13 cellular contexts compared by ENCODE assay signal in the genomic region with DNA sequence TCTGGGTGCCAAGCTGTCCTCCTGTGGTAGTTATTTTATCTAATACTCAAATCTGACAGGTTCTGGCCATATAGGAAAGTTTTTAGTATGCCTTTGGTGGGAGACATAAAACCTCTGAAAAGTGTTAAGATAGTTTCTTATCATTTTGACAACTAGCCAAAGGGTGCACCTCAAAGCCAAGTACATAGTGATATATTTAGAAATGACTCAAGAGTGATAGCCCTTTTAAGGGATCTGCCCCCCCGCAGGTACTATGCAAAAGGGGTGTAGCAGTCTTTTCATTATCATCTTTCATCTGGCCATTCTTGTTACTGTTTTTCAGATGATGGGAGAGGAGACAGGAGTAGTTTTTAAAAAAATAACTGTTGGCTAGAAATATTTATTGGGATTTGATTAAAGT. TPM values are rescaled to one million over a fixed set of nuclear protein-coding genes. Genes with fewer than 3 reads are reported as not detected.
DNase-seq lines count a peak whose midpoint lies in the region; ATAC-seq and TF ChIP-seq lines count a peak whose summit lies in the region.
"Had no signal": no experiment of that assay in that cellular context is flagged by ENCODE, and none has a peak within 500 bp of the region (broad histone marks: within the 10 kb centered on the region; RNA-seq: fewer than 3 reads in every experiment).

No MANE protein-coding gene starts in this region.

- peak overlapping the region; percentile 31 for H3K4me3 Mint-ChIP-seq in MCF 10A (ENCODE audit: unreplicated experiment)
- H3K4me3 Mint-ChIP-seq: activated CD4-positive, alpha-beta T cell treated with anti-CD3 and anti-CD28 coated beads, Interleukin-2, amount 10 ng/mL, durations not matched to agents 24 days and 14 days had no signal

- no peak overlapping the region for H2BK15ac ChIP-seq in mesenchymal stem cell (ENCODE audit: low read depth, poor library complexity, severe bottlenecking)

- no peak overlapping the region for H4K91ac ChIP-seq in mesenchymal stem cell (ENCODE audit: low read length)

- H3K4me1 Mint-ChIP-seq in MCF 10A (ENCODE audit: insufficient read depth, unreplicated experiment): peaks cover 61% of the 10 kb centered on the region

- H3K23ac ChIP-seq in mesenchymal stem cell (ENCODE audit: low read length in 2 of 2): no peak overlapping the region

- H3K4me2 ChIP-seq in mesenchymal stem cell (ENCODE audit: low read length, poor library complexity, severe bottlenecking): no peak overlapping the region

- H3K4me1 ChIP-seq in breast epithelium: no peaks in the 10 kb centered on the region
- peaks cover 15% of the 10 kb centered on the region for H3K4me1 ChIP-seq in mesenchymal stem cell (ENCODE audit: control insufficient read depth, insufficient read depth, low read depth, low read length)
- H3K4me1 ChIP-seq in thoracic aorta (ENCODE audit: control insufficient read depth in 1 of 2, low read depth in 2 of 2): peaks cover 36 to 72% of the 10 kb centered on the region in 2 donors

- H2BK5ac ChIP-seq in mesenchymal stem cell (ENCODE audit: low read depth, low read length, poor library complexity, severe bottlenecking): no peak overlapping the region

- H2BK120ac ChIP-seq in mesenchymal stem cell (ENCODE audit: low read depth, low read length): no peak overlapping the region

- H4K8ac ChIP-seq in mesenchymal stem cell (ENCODE audit: low read length): no peak overlapping the region

- no peak overlapping the region for H3K4ac ChIP-seq in mesenchymal stem cell (ENCODE audit: low read depth in 1 of 2, low read length in 2 of 2)

- POLR2A ChIA-PET in MCF 10A (lab: Yijun Ruan, JAX): interaction anchor here (0.9 to 11.3 kb wide), 11 partner anchors 11 to 144 kb away, joined by 3 to 245 read pairs (median 4); a partner anchor contains a TSS

- H2AK5ac ChIP-seq in mesenchymal stem cell (ENCODE audit: low read length, severe bottlenecking): no peak overlapping the region

- no peak overlapping the region for H3K4me3 ChIP-seq in breast epithelium
- H3K4me3 ChIP-seq in mesenchymal stem cell (ENCODE audit: insufficient read depth in 1 of 2, low read depth in 1 of 2, low read length in 2 of 2): peak overlapping the region in 1 of 2 experiments; percentile 16
- H3K4me3 ChIP-seq in thoracic aorta: peak overlapping the region; percentile 91

- ATAC-seq in thoracic aorta (ENCODE audit: insufficient number of reproducible peaks, low FRiP score, low read depth): no peak

- H3K9me3 Mint-ChIP-seq in MCF 10A (ENCODE audit: unreplicated experiment): no peaks in the 10 kb centered on the region
- H3K9me3 Mint-ChIP-seq: activated CD4-positive, alpha-beta T cell treated with anti-CD3 and anti-CD28 coated beads, Interleukin-2, amount 10 ng/mL, durations not matched to agents 24 days and 14 days had no signal

- no peak overlapping the region for H2AFZ ChIP-seq in mesenchymal stem cell (ENCODE audit: low read depth, low read length)

- no peak for TF ChIP-seq POLR2A in breast epithelium (IDR thresholded peaks at IDR 0.05)

- peaks cover 3% of the 10 kb centered on the region for H3K79me1 ChIP-seq in mesenchymal stem cell (replicated peaks; ENCODE audit: low read length, poor library complexity, severe bottlenecking)

- peak overlapping the region; percentile 99 for H3K9ac ChIP-seq in mesenchymal stem cell (ENCODE audit: low read length)

- H3K9me3 ChIP-seq in breast epithelium (no peaks in the 10 kb centered on the region), mesenchymal stem cell (ENCODE audit: control insufficient read depth, low read length) (no peaks in the 10 kb centered on the region), thoracic aorta (no peaks in the 10 kb centered on the region)

- H3K36me3 Mint-ChIP-seq in MCF 10A (ENCODE audit: insufficient read depth, unreplicated experiment): peaks cover 9% of the 10 kb centered on the region

- no peaks in the 10 kb centered on the region for H3K27me3 Mint-ChIP-seq in MCF 10A (ENCODE audit: insufficient read depth, unreplicated experiment)

- TF ChIP-seq CTCF in MCF 10A (IDR thresholded peaks at IDR 0.05; ENCODE audit: unreplicated experiment): no peak
- TF ChIP-seq CTCF in breast epithelium (IDR thresholded peaks at IDR 0.05): no peak
- no peak for TF ChIP-seq CTCF in thoracic aorta (IDR thresholded peaks at IDR 0.05)

- no peak overlapping the region for H2BK12ac ChIP-seq in mesenchymal stem cell (ENCODE audit: low read length in 2 of 2)

- intact Hi-C loops in MCF 10A (cut with micrococcal nuclease): loop anchor here (1.0 to 5.0 kb wide), 2 partner anchors 103 to 287 kb away; no protein-coding TSS in a partner anchor
- intact Hi-C loops in breast epithelium (cut with DNase I; ENCODE audit: low total_unique reads): loop anchor here (10.0 kb wide), 1 partner anchor 149 kb away; no protein-coding TSS in a partner anchor

- H3K27ac ChIP-seq in breast epithelium (peak overlapping the region in 1 of 2 donors; percentile 39), mesenchymal stem cell (ENCODE audit: low read length, poor library complexity, severe bottlenecking) (peak overlapping the region; percentile 27), thoracic aorta (peak overlapping the region; percentile 75 to 98)

- WGBS in mesenchymal stem cell: 80% methylated on average over 1 of the region's 1 CpG

- H3K14ac ChIP-seq in mesenchymal stem cell (ENCODE audit: low read length in 2 of 2): no peak overlapping the region

- no peak overlapping the region for H3K18ac ChIP-seq in mesenchymal stem cell (ENCODE audit: low read depth in 1 of 2, low read length in 2 of 2)

- BruUV-seq in MCF 10A (replicated peaks; lab: Mats Ljungman, UMichigan): no TSS peak

- H3K27me3 ChIP-seq in breast epithelium: no peaks in the 10 kb centered on the region
- H3K27me3 ChIP-seq in mesenchymal stem cell (ENCODE audit: control insufficient read depth in 1 of 2, insufficient read depth in 1 of 2, low read length in 2 of 2): no peaks in the 10 kb centered on the region
- H3K27me3 ChIP-seq in thoracic aorta (replicated peaks; ENCODE audit: insufficient read depth): no peaks in the 10 kb centered on the region

- peak overlapping the region; percentile 14 for H3K27ac Mint-ChIP-seq in MCF 10A (ENCODE audit: low read depth, unreplicated experiment)
- H3K27ac Mint-ChIP-seq: activated CD4-positive, alpha-beta T cell treated with anti-CD3 and anti-CD28 coated beads, Interleukin-2, amount 10 ng/mL, durations not matched to agents 24 days and 14 days had no signal

- DNase-seq in MCF 10A (ENCODE audit: unreplicated experiment): no peak
- DNase-seq in breast epithelium (ENCODE audit: low spot score in 2 of 2): no peak
- peak; percentile 58 for DNase-seq in amniotic epithelial cell (ENCODE audit: low read depth)
- DNase-seq in mesenchymal stem cell: no peak
- no peak for DNase-seq in thoracic aorta (ENCODE audit: low spot score)
- DNase-seq in NCI-H510A treated with DMSO at 0.1 percent for 48 hours (lab: John Stamatoyannopoulos, UW): no peak
- DNase-seq in AG08395 (ENCODE audit: low spot score): no peak
- no peak for DNase-seq in activated naive CD4-positive, alpha-beta T cell treated with Interleukin-2 at 50 U/mL for 16 hours
- DNase-seq: ACHN; activated CD4-positive, alpha-beta T cell treated with anti-CD3 and anti-CD28 coated beads, Interleukin-2, amount 10 ng/mL, durations not matched to agents 24 days and 14 days; activated T-cell treated with anti-CD3 and anti-CD28 coated beads, Interleukin-2, amount 50 U/mL, for 48 hours; effector CD4-positive, alpha-beta T cell; NCI-H1092 treated with DMSO at 0.1 percent for 48 hours had no signal

- CTCF ChIA-PET in MCF 10A (lab: Yijun Ruan, JAX): interaction anchor here (0.7 to 12.6 kb wide), 18 partner anchors 9 to 155 kb away, joined by 3 to 371 read pairs (median 6); no protein-coding TSS in a partner anchor

- H3K36me3 ChIP-seq in breast epithelium: no peaks in the 10 kb centered on the region
- H3K36me3 ChIP-seq in mesenchymal stem cell (ENCODE audit: control insufficient read depth in 1 of 2, insufficient read depth in 2 of 2, low read depth in 1 of 2, low read length in 2 of 2): peaks cover 0 to under 1% of the 10 kb centered on the region in 2 experiments
- H3K36me3 ChIP-seq in thoracic aorta: no peaks in the 10 kb centered on the region

RNA-seq across cellular contexts. Expression of a gene that starts 4.9 kb away (rescaled TPM):
- total RNA-seq in MCF 10A (2022) (89.8 and 109 TPM in 2 replicates), breast epithelium (10 to 100 TPM; 53.1 to 94.4 (median 65.0) TPM), thoracic aorta (100 to 1,000 TPM in 1 of 2 donors, 10 to 100 TPM in 1; 99.0 to 140 TPM)
- 17.0 TPM for polyA plus RNA-seq in mesenchymal stem cell (2013, experiment 1 of 2)
- 17.5 TPM for polyA plus RNA-seq in mesenchymal stem cell (2013, experiment 2 of 2)
